ENCODE assay signal across 12 cellular contexts in the genomic region with DNA sequence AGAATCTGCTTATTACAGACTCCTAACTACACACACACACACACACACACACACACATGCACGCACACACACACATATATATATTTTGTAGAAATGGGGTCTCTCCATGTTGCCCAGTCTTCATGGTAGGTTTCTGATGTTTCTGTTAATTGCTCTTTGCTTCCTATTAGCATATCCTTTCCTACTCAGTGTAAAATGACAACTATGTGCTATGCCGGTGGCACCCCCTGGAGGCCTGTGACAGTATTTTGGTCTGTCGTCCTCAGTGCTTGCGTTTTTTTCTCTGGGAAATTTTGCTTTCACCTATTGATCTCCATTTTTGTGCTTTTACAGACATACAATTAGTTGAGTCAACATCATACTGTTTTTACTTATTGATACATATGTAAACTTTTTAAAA.
DNase-seq lines count a peak whose midpoint lies in the region; ATAC-seq, FAIRE-seq and TF ChIP-seq lines count a peak whose summit lies in the region.
"Had no signal": no experiment of that assay in that cellular context is flagged by ENCODE, and none has a peak within 500 bp of the region (broad histone marks: within the 10 kb centered on the region; RNA-seq: fewer than 3 reads in every experiment).

No MANE protein-coding gene starts in this region.

- POLR2A ChIA-PET in CD4-positive, alpha-beta T cell (lab: Charles Lee) = no interaction called here

- no peak overlapping the region for H3K27ac Mint-ChIP-seq in CD4-positive, alpha-beta T cell

- no peak overlapping the region for H3K27ac ChIP-seq in WERI-Rb-1
- H3K27ac ChIP-seq in CD4-positive, alpha-beta T cell (ENCODE audit: low read depth, low read length) = no peak overlapping the region
- H3K27ac ChIP-seq in pancreas = no peak overlapping the region
- H3K27ac ChIP-seq: coronary artery, vagina had no signal

- H3K9me3 Mint-ChIP-seq in CD4-positive, alpha-beta T cell = no peaks in the 10 kb centered on the region

- H3K4me1 ChIP-seq in pancreas = no peaks in the 10 kb centered on the region
- H3K4me1 ChIP-seq: vagina had no signal

- H3K36me3 Mint-ChIP-seq in CD4-positive, alpha-beta T cell (ENCODE audit: low read depth) = no peaks in the 10 kb centered on the region

- DNase-seq in ELF-1 (ENCODE audit: low read depth, low spot score) = peak; percentile 8
- peak; percentile 55 for DNase-seq in WERI-Rb-1
- peak; percentile 76 for DNase-seq in medulla oblongata (ENCODE audit: extremely low spot score)
- DNase-seq in AG08396 (ENCODE audit: low spot score) = no peak
- no peak for DNase-seq in CD4-positive, alpha-beta T cell
- no peak for DNase-seq in pancreas
- DNase-seq: mesenchymal stem cell, NCI-H446 treated with DMSO at 0.1 percent for 48 hours had no signal

- H3K4me3 ChIP-seq in WERI-Rb-1 (ENCODE audit: low read depth, low read length) (no peak overlapping the region), pancreas (no peak overlapping the region)
- H3K4me3 ChIP-seq: coronary artery, vagina had no signal

- H3K36me3 ChIP-seq in WERI-Rb-1 = no peaks in the 10 kb centered on the region
- no peaks in the 10 kb centered on the region for H3K36me3 ChIP-seq in pancreas
- H3K36me3 ChIP-seq: vagina had no signal

- no peak for FAIRE-seq in pancreas (lab: Jason Lieb, UNC)

- CTCF ChIA-PET in CD4-positive, alpha-beta T cell (lab: Charles Lee) = no interaction called here

- intact Hi-C loops in CD4-positive, alpha-beta T cell (cut with DNase I, micrococcal nuclease) = no loop called here
- intact Hi-C loops in pancreas (cut with DNase I) = no loop called here

- H3K9me3 ChIP-seq in WERI-Rb-1 (ENCODE audit: severe bottlenecking) (no peaks in the 10 kb centered on the region), pancreas (no peaks in the 10 kb centered on the region)
- no peaks in the 10 kb centered on the region for H3K9me3 ChIP-seq in CD4-positive, alpha-beta T cell (ENCODE audit: control insufficient read depth, low read length)
- H3K9me3 ChIP-seq: vagina had no signal

- no peaks in the 10 kb centered on the region for H3K4me1 Mint-ChIP-seq in CD4-positive, alpha-beta T cell (ENCODE audit: low read depth)

- no peak overlapping the region for H3K4me3 Mint-ChIP-seq in CD4-positive, alpha-beta T cell

- H3K27me3 ChIP-seq in WERI-Rb-1 (ENCODE audit: insufficient read depth, low read depth, severe bottlenecking) (no peaks in the 10 kb centered on the region), pancreas (no peaks in the 10 kb centered on the region)
- no peaks in the 10 kb centered on the region for H3K27me3 ChIP-seq in CD4-positive, alpha-beta T cell (ENCODE audit: control insufficient read depth, insufficient read depth, low read length)
- H3K27me3 ChIP-seq: vagina had no signal

- TF ChIP-seq CTCF in WERI-Rb-1 (IDR thresholded peaks at IDR 0.05; ENCODE audit: low read depth, low read length) = peak; percentile 69
- TF ChIP-seq CTCF in CD4-positive, alpha-beta T cell (IDR thresholded peaks at IDR 0.05) = no peak
- no peak for TF ChIP-seq CTCF in pancreas (IDR thresholded peaks at IDR 0.05)

- H3K27me3 Mint-ChIP-seq in CD4-positive, alpha-beta T cell = no peaks in the 10 kb centered on the region

- ATAC-seq in HG03565 (IDR thresholded peaks at IDR 0.05; ENCODE audit: unreplicated experiment) = peak; percentile 64
- no peak for ATAC-seq in GM19023 (IDR thresholded peaks at IDR 0.05; ENCODE audit: unreplicated experiment)
- ATAC-seq in CD4-positive, alpha-beta T cell (ENCODE audit: poor library complexity) = no peak
- ATAC-seq in pancreas = no peak

- 57 to 81% methylated on average over 4 of the region's 4 CpGs for WGBS in pancreas, 2 donors

Comparison
In these comparisons a context has a peak if more than half of its experiments do, and no peak if none do; other contexts are left out.
1. DNase-seq: peak in ELF-1 (single experiment), WERI-Rb-1 (single experiment) and medulla oblongata (single experiment); none in AG08396 (single experiment), CD4-positive, alpha-beta T cell (0 of 10) and pancreas (0 of 6).